7 cellular contexts compared by ENCODE assay signal in the genomic region with DNA sequence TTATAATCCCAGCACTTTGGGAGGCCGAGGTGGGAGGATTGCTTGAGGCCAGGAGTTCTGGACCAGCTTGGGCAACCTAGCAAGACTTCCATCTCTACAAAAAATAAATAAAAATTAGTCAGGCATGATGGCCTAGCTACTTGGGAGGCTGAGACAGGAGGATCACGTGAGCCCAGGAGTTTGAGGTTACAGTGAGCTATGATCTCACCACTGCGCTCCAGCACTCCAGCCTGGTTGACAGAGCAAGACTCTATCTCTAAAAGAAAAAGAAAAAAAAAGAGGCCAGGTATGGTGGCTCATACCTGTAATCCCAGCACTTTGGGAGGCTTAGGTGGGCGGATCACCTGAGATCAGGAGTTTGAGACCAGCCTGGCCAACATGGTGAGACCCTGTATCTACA. TPM values are rescaled to one million over a fixed set of nuclear protein-coding genes. Genes with fewer than 3 reads are reported as not detected.
A peak's percentile ranks its signal among the peaks of the same experiment; 100 is the strongest.
DNase-seq lines count a peak whose midpoint lies in the region; ATAC-seq and TF ChIP-seq lines count a peak whose summit lies in the region.
"Not testable (repeated sequence)": the region's sequence is repeated elsewhere in the genome, so short reads cannot be mapped to it uniquely, and the experiment has no call there.

No MANE protein-coding gene starts in this region.

- H3K4me3 Mint-ChIP-seq in CD4-positive, alpha-beta T cell; T-helper 2 cell treated with Interferon-gamma antibody and Interleukin-4, amounts not matched to agents 5 μg/mL and 100 μg/mL, for 36 hours; activated CD8-positive, alpha-beta memory T cell treated with anti-CD3 and anti-CD28 coated beads, Interleukin-2, amount 10 ng/mL, durations not matched to agents 7 days and 5 days; activated T-helper 2 cell treated with anti-CD3 and anti-CD28 coated beads, Interferon-gamma antibody, Interleukin-2, Interleukin-4, amounts not matched to agents 10 μg/mL and 5 μg/mL and 100 μg/mL, durations not matched to agents 14 hours and 24 hours and 36 hours (ENCODE audit: low read depth): not testable (repeated sequence)
- peak overlapping the region; percentile 13 to 19 for H3K4me3 Mint-ChIP-seq in effector memory CD8-positive, alpha-beta T cell
- peak overlapping the region; percentile 22 for H3K4me3 Mint-ChIP-seq in natural killer cell treated with Interleukin-12 subunit alpha and Interleukin-12 subunit beta and Interleukin-15 and Interleukin-18, amount 100 ng/mL, for 72 hours

- not testable (repeated sequence) for H3K27ac ChIP-seq in CD4-positive, alpha-beta T cell (ENCODE audit: low read depth, low read length)
- H3K27ac ChIP-seq in KOPT-K1 (ENCODE audit: low read depth, low read length, poor library complexity, severe bottlenecking): peak overlapping the region; percentile 100

- peaks cover 11% of the 10 kb centered on the region for H3K36me3 Mint-ChIP-seq in CD4-positive, alpha-beta T cell (ENCODE audit: low read depth)
- peaks cover 33% of the 10 kb centered on the region for H3K36me3 Mint-ChIP-seq in T-helper 2 cell treated with Interferon-gamma antibody and Interleukin-4, amounts not matched to agents 5 μg/mL and 100 μg/mL, for 36 hours (ENCODE audit: low read depth)
- H3K36me3 Mint-ChIP-seq in activated CD8-positive, alpha-beta memory T cell treated with anti-CD3 and anti-CD28 coated beads, Interleukin-2, amount 10 ng/mL, durations not matched to agents 7 days and 5 days: peaks cover 25% of the 10 kb centered on the region
- peaks cover 27% of the 10 kb centered on the region for H3K36me3 Mint-ChIP-seq in activated T-helper 2 cell treated with anti-CD3 and anti-CD28 coated beads, Interferon-gamma antibody, Interleukin-2, Interleukin-4, amounts not matched to agents 10 μg/mL and 5 μg/mL and 100 μg/mL, durations not matched to agents 14 hours and 24 hours and 36 hours (ENCODE audit: low read depth)
- H3K36me3 Mint-ChIP-seq in effector memory CD8-positive, alpha-beta T cell (ENCODE audit: insufficient read depth): peaks cover 16% of the 10 kb centered on the region
- peaks cover 13% of the 10 kb centered on the region for H3K36me3 Mint-ChIP-seq in natural killer cell treated with Interleukin-12 subunit alpha and Interleukin-12 subunit beta and Interleukin-15 and Interleukin-18, amount 100 ng/mL, for 72 hours

- POLR2A ChIA-PET in CD4-positive, alpha-beta T cell (lab: Charles Lee): interaction anchor here (0.8 to 1.2 kb wide), 2 partner anchors 9 to 194 kb away, joined by 3 to 8 read pairs; no protein-coding TSS in a partner anchor

- peaks cover 12% of the 10 kb centered on the region for H3K36me3 ChIP-seq in KOPT-K1 (ENCODE audit: insufficient read depth, low read length)

- not testable (repeated sequence) for TF ChIP-seq CTCF in CD4-positive, alpha-beta T cell (IDR thresholded peaks at IDR 0.05)

- intact Hi-C loops in CD4-positive, alpha-beta T cell (cut with DNase I, micrococcal nuclease); activated T-helper 2 cell treated with anti-CD3 and anti-CD28 coated beads, Interferon-gamma antibody, Interleukin-2, Interleukin-4, amounts not matched to agents 10 μg/mL and 5 μg/mL and 100 μg/mL, durations not matched to agents 14 hours and 24 hours and 36 hours (cut with micrococcal nuclease): not testable (repeated sequence)

- not testable (repeated sequence) for H3K9me3 Mint-ChIP-seq in CD4-positive, alpha-beta T cell; T-helper 2 cell treated with Interferon-gamma antibody and Interleukin-4, amounts not matched to agents 5 μg/mL and 100 μg/mL, for 36 hours; activated CD8-positive, alpha-beta memory T cell treated with anti-CD3 and anti-CD28 coated beads, Interleukin-2, amount 10 ng/mL, durations not matched to agents 7 days and 5 days (ENCODE audit: low read depth); activated T-helper 2 cell treated with anti-CD3 and anti-CD28 coated beads, Interferon-gamma antibody, Interleukin-2, Interleukin-4, amounts not matched to agents 10 μg/mL and 5 μg/mL and 100 μg/mL, durations not matched to agents 14 hours and 24 hours and 36 hours; effector memory CD8-positive, alpha-beta T cell; natural killer cell treated with Interleukin-12 subunit alpha and Interleukin-12 subunit beta and Interleukin-15 and Interleukin-18, amount 100 ng/mL, for 72 hours

- DNase-seq in CD4-positive, alpha-beta T cell; T-helper 2 cell treated with Interferon-gamma antibody and Interleukin-4, amounts not matched to agents 5 μg/mL and 100 μg/mL, for 36 hours (ENCODE audit: low spot score); activated CD8-positive, alpha-beta memory T cell treated with anti-CD3 and anti-CD28 coated beads, Interleukin-2, amount 10 ng/mL, durations not matched to agents 7 days and 5 days; activated T-helper 2 cell treated with anti-CD3 and anti-CD28 coated beads, Interferon-gamma antibody, Interleukin-2, Interleukin-4, amounts not matched to agents 10 μg/mL and 5 μg/mL and 100 μg/mL, durations not matched to agents 14 hours and 24 hours and 36 hours (ENCODE audit: low spot score); effector memory CD8-positive, alpha-beta T cell; natural killer cell treated with Interleukin-12 subunit alpha and Interleukin-12 subunit beta and Interleukin-15 and Interleukin-18, amount 100 ng/mL, for 72 hours (ENCODE audit: low spot score): not testable (repeated sequence)

- peaks cover 56% of the 10 kb centered on the region for H3K4me1 Mint-ChIP-seq in CD4-positive, alpha-beta T cell (ENCODE audit: low read depth)
- peaks cover 55% of the 10 kb centered on the region for H3K4me1 Mint-ChIP-seq in T-helper 2 cell treated with Interferon-gamma antibody and Interleukin-4, amounts not matched to agents 5 μg/mL and 100 μg/mL, for 36 hours (ENCODE audit: low read depth)
- peaks cover 74% of the 10 kb centered on the region for H3K4me1 Mint-ChIP-seq in activated CD8-positive, alpha-beta memory T cell treated with anti-CD3 and anti-CD28 coated beads, Interleukin-2, amount 10 ng/mL, durations not matched to agents 7 days and 5 days
- peaks cover 46% of the 10 kb centered on the region for H3K4me1 Mint-ChIP-seq in activated T-helper 2 cell treated with anti-CD3 and anti-CD28 coated beads, Interferon-gamma antibody, Interleukin-2, Interleukin-4, amounts not matched to agents 10 μg/mL and 5 μg/mL and 100 μg/mL, durations not matched to agents 14 hours and 24 hours and 36 hours (ENCODE audit: low read depth)
- peaks cover 39 to 47% of the 10 kb centered on the region in 2 donors for H3K4me1 Mint-ChIP-seq in effector memory CD8-positive, alpha-beta T cell (ENCODE audit: low read depth in 2 of 2)
- peaks cover 41 to 58% of the 10 kb centered on the region in 2 donors for H3K4me1 Mint-ChIP-seq in natural killer cell treated with Interleukin-12 subunit alpha and Interleukin-12 subunit beta and Interleukin-15 and Interleukin-18, amount 100 ng/mL, for 72 hours (ENCODE audit: low read depth in 2 of 2)

- not testable (repeated sequence) for H3K27me3 ChIP-seq in CD4-positive, alpha-beta T cell (ENCODE audit: control insufficient read depth, insufficient read depth, low read length)

- ATAC-seq in CD4-positive, alpha-beta T cell (ENCODE audit: poor library complexity); activated CD8-positive, alpha-beta memory T cell treated with anti-CD3 and anti-CD28 coated beads, Interleukin-2, amount 10 ng/mL, durations not matched to agents 7 days and 5 days; effector memory CD8-positive, alpha-beta T cell (replicated peaks); natural killer cell treated with Interleukin-12 subunit alpha and Interleukin-12 subunit beta and Interleukin-15 and Interleukin-18, amount 100 ng/mL, for 72 hours: not testable (repeated sequence)

- CTCF ChIA-PET in CD4-positive, alpha-beta T cell (lab: Charles Lee): interaction anchor here (1.1 to 1.7 kb wide), 3 partner anchors 27 to 130 kb away, joined by 3 to 4 read pairs (median 4); no protein-coding TSS in a partner anchor
- CTCF ChIA-PET in activated CD8-positive, alpha-beta memory T cell treated with anti-CD3 and anti-CD28 coated beads, Interleukin-2, amount 10 ng/mL, durations not matched to agents 7 days and 5 days (lab: Charles Lee): interaction anchor here (0.8 to 18.3 kb wide), 11 partner anchors 8 to 155 kb away, joined by 3 to 424 read pairs (median 10); a partner anchor contains a TSS

- peak overlapping the region; percentile 33 for H3K27ac Mint-ChIP-seq in CD4-positive, alpha-beta T cell
- H3K27ac Mint-ChIP-seq in T-helper 2 cell treated with Interferon-gamma antibody and Interleukin-4, amounts not matched to agents 5 μg/mL and 100 μg/mL, for 36 hours: peak overlapping the region; percentile 67
- peak overlapping the region; percentile 70 for H3K27ac Mint-ChIP-seq in activated CD8-positive, alpha-beta memory T cell treated with anti-CD3 and anti-CD28 coated beads, Interleukin-2, amount 10 ng/mL, durations not matched to agents 7 days and 5 days
- H3K27ac Mint-ChIP-seq in activated T-helper 2 cell treated with anti-CD3 and anti-CD28 coated beads, Interferon-gamma antibody, Interleukin-2, Interleukin-4, amounts not matched to agents 10 μg/mL and 5 μg/mL and 100 μg/mL, durations not matched to agents 14 hours and 24 hours and 36 hours: peak overlapping the region; percentile 28
- peak overlapping the region in 1 of 2 donors; percentile 71 for H3K27ac Mint-ChIP-seq in effector memory CD8-positive, alpha-beta T cell
- H3K27ac Mint-ChIP-seq in natural killer cell treated with Interleukin-12 subunit alpha and Interleukin-12 subunit beta and Interleukin-15 and Interleukin-18, amount 100 ng/mL, for 72 hours: peak overlapping the region; percentile 96 to 100

- not testable (repeated sequence) for H3K9me3 ChIP-seq in CD4-positive, alpha-beta T cell (ENCODE audit: control insufficient read depth, low read length); KOPT-K1 (ENCODE audit: insufficient read depth, low read length, poor library complexity, severe bottlenecking)

- H3K27me3 Mint-ChIP-seq in CD4-positive, alpha-beta T cell; T-helper 2 cell treated with Interferon-gamma antibody and Interleukin-4, amounts not matched to agents 5 μg/mL and 100 μg/mL, for 36 hours (ENCODE audit: low read depth); activated CD8-positive, alpha-beta memory T cell treated with anti-CD3 and anti-CD28 coated beads, Interleukin-2, amount 10 ng/mL, durations not matched to agents 7 days and 5 days; activated T-helper 2 cell treated with anti-CD3 and anti-CD28 coated beads, Interferon-gamma antibody, Interleukin-2, Interleukin-4, amounts not matched to agents 10 μg/mL and 5 μg/mL and 100 μg/mL, durations not matched to agents 14 hours and 24 hours and 36 hours (ENCODE audit: low read depth); effector memory CD8-positive, alpha-beta T cell; natural killer cell treated with Interleukin-12 subunit alpha and Interleukin-12 subunit beta and Interleukin-15 and Interleukin-18, amount 100 ng/mL, for 72 hours: not testable (repeated sequence)

RNA-seq across cellular contexts. Expression of a gene that starts 10.7 kb away (rescaled TPM):
- total RNA-seq in CD4-positive, alpha-beta T cell: 100 to 1,000 TPM; 175 to 183 TPM
- 100 to 1,000 TPM; 361 to 464 TPM for total RNA-seq in activated CD8-positive, alpha-beta memory T cell treated with anti-CD3 and anti-CD28 coated beads, Interleukin-2, amount 10 ng/mL, durations not matched to agents 7 days and 5 days
- 151 and 161 TPM in 2 replicates for total RNA-seq in activated T-helper 2 cell treated with anti-CD3 and anti-CD28 coated beads, Interferon-gamma antibody, Interleukin-2, Interleukin-4, amounts not matched to agents 10 μg/mL and 5 μg/mL and 100 μg/mL, durations not matched to agents 14 hours and 24 hours and 36 hours
- total RNA-seq in natural killer cell treated with Interleukin-12 subunit alpha and Interleukin-12 subunit beta and Interleukin-15 and Interleukin-18, amount 100 ng/mL, for 72 hours: 100 to 1,000 TPM; 511 to 723 TPM
